Comparison of ENCODE assay signal across 8 cellular contexts in genomic region chr14:49880267-49881064, GRCh38. TPM values are rescaled to one million over a fixed set of nuclear protein-coding genes. Genes with fewer than 3 reads are reported as not detected.
DNase-seq lines count a peak whose midpoint lies in the region; ATAC-seq, FAIRE-seq and TF ChIP-seq lines count a peak whose summit lies in the region.
"Had no signal": no experiment of that assay in that cellular context is flagged by ENCODE, and none has a peak within 500 bp of the region (broad histone marks: within the 10 kb centered on the region; RNA-seq: fewer than 3 reads in every experiment).

No MANE protein-coding gene starts in this region.

- H3K4me1 Mint-ChIP-seq in IgD-negative memory B cell (peaks cover 10 to 29% (median 12%) of the 10 kb centered on the region in 3 donors), astrocyte (ENCODE audit: low read depth, unreplicated experiment) (peaks cover 2% of the 10 kb centered on the region), natural killer cell (peaks cover 0 to 16% of the 10 kb centered on the region in 2 donors)

- no peak for TF ChIP-seq CTCF in astrocyte (IDR thresholded peaks at IDR 0.05; ENCODE audit: insufficient read depth, low read depth, low read length)
- no peak for TF ChIP-seq CTCF in natural killer cell (IDR thresholded peaks at IDR 0.05)

- no peaks in the 10 kb centered on the region for H3K27me3 ChIP-seq in astrocyte (ENCODE audit: insufficient read depth, low read length)

- H3K36me3 Mint-ChIP-seq in IgD-negative memory B cell (peaks cover 2% of the 10 kb centered on the region), astrocyte (ENCODE audit: low read depth, unreplicated experiment) (no peaks in the 10 kb centered on the region), natural killer cell (no peaks in the 10 kb centered on the region)

- H3K27ac Mint-ChIP-seq in IgD-negative memory B cell (peak overlapping the region; percentile 74 to 90 (median 87)), astrocyte (ENCODE audit: unreplicated experiment) (no peak overlapping the region), natural killer cell (peak overlapping the region; percentile 70 to 79)
- H3K27ac Mint-ChIP-seq: GM23338 had no signal

- no peak overlapping the region for H3K4me3 ChIP-seq in astrocyte (ENCODE audit: insufficient read depth, low read depth, low read length)
- H3K4me3 ChIP-seq: GM23338 had no signal

- DNase-seq in DMS79 (lab: John Stamatoyannopoulos, UW) (peak; percentile 72), astrocyte (ENCODE audit: low read depth) (peak; percentile 22), natural killer cell (no peak), NCI-H146 (lab: John Stamatoyannopoulos, UW) (no peak)

- peak in 1 of 3 donors; percentile 34 for ATAC-seq in natural killer cell
- ATAC-seq in HG03565 (IDR thresholded peaks at IDR 0.05; ENCODE audit: unreplicated experiment), result no peak
- no peak for ATAC-seq in GM19328 (IDR thresholded peaks at IDR 0.05; ENCODE audit: unreplicated experiment)

- H3K27me3 Mint-ChIP-seq in IgD-negative memory B cell (no peaks in the 10 kb centered on the region), astrocyte (ENCODE audit: low read depth, unreplicated experiment) (no peaks in the 10 kb centered on the region), natural killer cell (ENCODE audit: low read depth in 2 of 2) (no peaks in the 10 kb centered on the region)

- no peak for FAIRE-seq in astrocyte (lab: Jason Lieb, UNC)

- H2AFZ ChIP-seq in astrocyte (ENCODE audit: low read depth, low read length), result no peak overlapping the region
- H2AFZ ChIP-seq: GM23338 had no signal

- H4K20me1 ChIP-seq in astrocyte (ENCODE audit: insufficient read depth, low read length), result no peaks in the 10 kb centered on the region

- no peaks in the 10 kb centered on the region for H3K79me2 ChIP-seq in astrocyte (ENCODE audit: insufficient read depth, low read length)

- no peaks in the 10 kb centered on the region for H3K9me3 ChIP-seq in astrocyte (ENCODE audit: insufficient read depth, low read depth, low read length)

- H3K27ac ChIP-seq in astrocyte (ENCODE audit: low read depth, low read length), result no peak overlapping the region

- H3K4me2 ChIP-seq in astrocyte (ENCODE audit: low read length), result no peak overlapping the region
- H3K4me2 ChIP-seq: GM23338 had no signal

- intact Hi-C loops in natural killer cell (cut with micrococcal nuclease), result no loop called here

- no peak overlapping the region for H3K9ac ChIP-seq in astrocyte (ENCODE audit: low read length)

- no peaks in the 10 kb centered on the region for H3K36me3 ChIP-seq in astrocyte (ENCODE audit: insufficient read depth, low read length)

- H3K4me3 Mint-ChIP-seq in IgD-negative memory B cell, result peak overlapping the region in 3 of 4 donors; percentile 43 to 77 (median 55)
- H3K4me3 Mint-ChIP-seq in astrocyte (ENCODE audit: unreplicated experiment), result no peak overlapping the region
- no peak overlapping the region for H3K4me3 Mint-ChIP-seq in natural killer cell
- H3K4me3 Mint-ChIP-seq: GM23338 had no signal

- H3K9me3 Mint-ChIP-seq in IgD-negative memory B cell (no peaks in the 10 kb centered on the region), astrocyte (ENCODE audit: unreplicated experiment) (no peaks in the 10 kb centered on the region), natural killer cell (no peaks in the 10 kb centered on the region)
- H3K9me3 Mint-ChIP-seq: GM23338 had no signal

- H3K4me1 ChIP-seq in astrocyte (ENCODE audit: insufficient read depth, low read length), result no peaks in the 10 kb centered on the region

RNA-seq across cellular contexts. Expression of gene ARF6, which starts 12.4 kb away (rescaled TPM):
- polyA plus RNA-seq in IgD-negative memory B cell, result 222 TPM
- total RNA-seq in astrocyte, result 53.1 and 53.4 TPM in 2 replicates
- total RNA-seq in natural killer cell, result 100 to 1,000 TPM; 124 to 132 (median 128) TPM

RNA-seq across cellular contexts. Expression of gene NEMF, which starts 27.9 kb away (rescaled TPM):
- 55.9 TPM for polyA plus RNA-seq in IgD-negative memory B cell
- total RNA-seq in astrocyte (61.5 and 63.0 TPM in 2 replicates), natural killer cell (100 to 1,000 TPM; 120 to 126 (median 122) TPM)

Comparison
In these comparisons a context has a peak if more than half of its experiments do, and no peak if none do; other contexts are left out.
1. DNase-seq: peak in DMS79 (single experiment) and astrocyte (single experiment); none in natural killer cell (single experiment) and NCI-H146 (single experiment).
2. H3K4me3 Mint-ChIP-seq: peak in IgD-negative memory B cell (3 of 4); none in astrocyte (single experiment) and natural killer cell (single experiment).